ENCODE assay signal across 1 cellular context in the genomic region with DNA sequence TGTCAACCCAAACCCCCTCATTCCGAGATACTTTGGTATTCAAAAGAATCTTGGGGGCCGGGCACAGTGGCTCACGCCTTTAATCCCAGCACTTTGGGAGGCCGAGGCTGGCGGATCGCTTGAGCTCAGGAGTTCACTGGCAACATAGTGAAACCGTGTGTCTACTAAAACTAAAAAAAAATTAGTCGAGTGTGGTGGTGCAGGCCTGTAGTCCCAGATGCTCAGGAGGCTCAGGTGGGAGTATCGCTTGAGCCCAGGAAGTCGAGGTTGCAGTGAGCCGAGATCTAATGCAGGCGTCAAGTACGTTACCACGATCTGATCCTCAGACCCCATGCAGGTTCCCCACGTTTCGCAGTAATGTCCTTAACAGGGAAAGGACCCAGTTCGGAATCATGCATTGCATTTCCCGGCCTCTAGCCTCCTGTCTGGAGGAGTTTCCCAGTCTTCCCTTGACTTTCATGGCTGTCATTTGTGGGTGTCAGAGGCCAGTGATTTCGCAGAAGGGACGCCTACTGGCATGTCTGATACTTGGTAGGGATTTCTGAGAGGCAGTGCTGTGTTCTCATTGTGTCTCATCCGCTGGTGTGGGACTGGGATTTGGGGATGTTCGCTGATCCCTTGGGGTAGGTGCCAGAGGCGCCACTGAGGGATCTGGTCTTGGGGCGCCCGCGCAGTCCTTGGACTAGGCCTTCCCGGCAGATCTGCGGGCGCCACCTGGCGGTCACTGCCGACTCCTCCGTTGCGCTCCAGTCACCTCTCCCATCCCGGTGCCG.
TF ChIP-seq lines count a peak whose summit lies in the region.

No MANE protein-coding gene starts in this region.

TF ChIP-seq in HepG2, 621 proteins besides CTCF, POLR2A, EP300 and RAD21 (continued from another document):
- TF ChIP-seq ZNF260 (CRISPR knock-in tag; IDR thresholded peaks at IDR 0.05; ENCODE audit: borderline replicate concordance, low read depth) (no peak), MAFK (conservative IDR thresholded peaks at IDR 0.05 in 1 of 2, IDR thresholded peaks at IDR 0.05 in 1 of 2; ENCODE audit: low read length in 2 of 2) (no peak), PAWR (CRISPR knock-in tag; IDR thresholded peaks at IDR 0.05; ENCODE audit: borderline replicate concordance) (no peak), ZNF550 (CRISPR knock-in tag; IDR thresholded peaks at IDR 0.05; ENCODE audit: borderline replicate concordance) (no peak), MXI1 (IDR thresholded peaks at IDR 0.05; ENCODE audit: borderline replicate concordance, low read depth, low read length) (peak; percentile 50; the same call in 2 of the 3 replicates), POLR2AphosphoS2 (IDR thresholded peaks at IDR 0.05; ENCODE audit: low read depth, low read length) (no peak), ZNF589 (CRISPR knock-in tag; conservative IDR thresholded peaks at IDR 0.05) (no peak), ZNF83 (CRISPR knock-in tag; IDR thresholded peaks at IDR 0.05; ENCODE audit: borderline replicate concordance) (no peak), DNMT3B (CRISPR knock-in tag; conservative IDR thresholded peaks at IDR 0.05) (no peak), NFIB (CRISPR knock-in tag; IDR thresholded peaks at IDR 0.05; ENCODE audit: borderline replicate concordance) (no peak), RBFOX2 (IDR thresholded peaks at IDR 0.05; ENCODE audit: low read depth, low read length) (no peak), PHF21A (CRISPR knock-in tag; IDR thresholded peaks at IDR 0.05) (peak; percentile 53; the same call in 1 of the 2 replicates), HOXD1 (CRISPR knock-in tag; IDR thresholded peaks at IDR 0.05) (no peak), MIER3 (CRISPR knock-in tag; IDR thresholded peaks at IDR 0.05; ENCODE audit: borderline replicate concordance) (no peak), ZNF768 (CRISPR knock-in tag; IDR thresholded peaks at IDR 0.05) (peak; percentile 75), PTBP1 (IDR thresholded peaks at IDR 0.05; ENCODE audit: low read depth, low read length, poor library complexity, severe bottlenecking) (no peak), SP2 (CRISPR knock-in tag; IDR thresholded peaks at IDR 0.05) (no peak), ATF7 (IDR thresholded peaks at IDR 0.05) (no peak), ATF7 (CRISPR knock-in tag; IDR thresholded peaks at IDR 0.05) (no peak), RFX1 (IDR thresholded peaks at IDR 0.05) (no peak), TBX3 (IDR thresholded peaks at IDR 0.05; ENCODE audit: borderline replicate concordance) (no peak), ZNF17 (CRISPR knock-in tag; IDR thresholded peaks at IDR 0.05) (no peak), RARA (CRISPR knock-in tag; IDR thresholded peaks at IDR 0.05) (no peak), TEAD2 (CRISPR knock-in tag; IDR thresholded peaks at IDR 0.05) (no peak)
- TF ChIP-seq, protein P1, sequence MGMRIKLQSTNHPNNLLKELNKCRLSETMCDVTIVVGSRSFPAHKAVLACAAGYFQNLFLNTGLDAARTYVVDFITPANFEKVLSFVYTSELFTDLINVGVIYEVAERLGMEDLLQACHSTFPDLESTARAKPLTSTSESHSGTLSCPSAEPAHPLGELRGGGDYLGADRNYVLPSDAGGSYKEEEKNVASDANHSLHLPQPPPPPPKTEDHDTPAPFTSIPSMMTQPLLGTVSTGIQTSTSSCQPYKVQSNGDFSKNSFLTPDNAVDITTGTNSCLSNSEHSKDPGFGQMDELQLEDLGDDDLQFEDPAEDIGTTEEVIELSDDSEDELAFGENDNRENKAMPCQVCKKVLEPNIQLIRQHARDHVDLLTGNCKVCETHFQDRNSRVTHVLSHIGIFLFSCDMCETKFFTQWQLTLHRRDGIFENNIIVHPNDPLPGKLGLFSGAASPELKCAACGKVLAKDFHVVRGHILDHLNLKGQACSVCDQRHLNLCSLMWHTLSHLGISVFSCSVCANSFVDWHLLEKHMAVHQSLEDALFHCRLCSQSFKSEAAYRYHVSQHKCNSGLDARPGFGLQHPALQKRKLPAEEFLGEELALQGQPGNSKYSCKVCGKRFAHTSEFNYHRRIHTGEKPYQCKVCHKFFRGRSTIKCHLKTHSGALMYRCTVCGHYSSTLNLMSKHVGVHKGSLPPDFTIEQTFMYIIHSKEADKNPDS (CRISPR knock-in tag; IDR thresholded peaks at IDR 0.05) = no peak
- TF ChIP-seq, protein P2, sequence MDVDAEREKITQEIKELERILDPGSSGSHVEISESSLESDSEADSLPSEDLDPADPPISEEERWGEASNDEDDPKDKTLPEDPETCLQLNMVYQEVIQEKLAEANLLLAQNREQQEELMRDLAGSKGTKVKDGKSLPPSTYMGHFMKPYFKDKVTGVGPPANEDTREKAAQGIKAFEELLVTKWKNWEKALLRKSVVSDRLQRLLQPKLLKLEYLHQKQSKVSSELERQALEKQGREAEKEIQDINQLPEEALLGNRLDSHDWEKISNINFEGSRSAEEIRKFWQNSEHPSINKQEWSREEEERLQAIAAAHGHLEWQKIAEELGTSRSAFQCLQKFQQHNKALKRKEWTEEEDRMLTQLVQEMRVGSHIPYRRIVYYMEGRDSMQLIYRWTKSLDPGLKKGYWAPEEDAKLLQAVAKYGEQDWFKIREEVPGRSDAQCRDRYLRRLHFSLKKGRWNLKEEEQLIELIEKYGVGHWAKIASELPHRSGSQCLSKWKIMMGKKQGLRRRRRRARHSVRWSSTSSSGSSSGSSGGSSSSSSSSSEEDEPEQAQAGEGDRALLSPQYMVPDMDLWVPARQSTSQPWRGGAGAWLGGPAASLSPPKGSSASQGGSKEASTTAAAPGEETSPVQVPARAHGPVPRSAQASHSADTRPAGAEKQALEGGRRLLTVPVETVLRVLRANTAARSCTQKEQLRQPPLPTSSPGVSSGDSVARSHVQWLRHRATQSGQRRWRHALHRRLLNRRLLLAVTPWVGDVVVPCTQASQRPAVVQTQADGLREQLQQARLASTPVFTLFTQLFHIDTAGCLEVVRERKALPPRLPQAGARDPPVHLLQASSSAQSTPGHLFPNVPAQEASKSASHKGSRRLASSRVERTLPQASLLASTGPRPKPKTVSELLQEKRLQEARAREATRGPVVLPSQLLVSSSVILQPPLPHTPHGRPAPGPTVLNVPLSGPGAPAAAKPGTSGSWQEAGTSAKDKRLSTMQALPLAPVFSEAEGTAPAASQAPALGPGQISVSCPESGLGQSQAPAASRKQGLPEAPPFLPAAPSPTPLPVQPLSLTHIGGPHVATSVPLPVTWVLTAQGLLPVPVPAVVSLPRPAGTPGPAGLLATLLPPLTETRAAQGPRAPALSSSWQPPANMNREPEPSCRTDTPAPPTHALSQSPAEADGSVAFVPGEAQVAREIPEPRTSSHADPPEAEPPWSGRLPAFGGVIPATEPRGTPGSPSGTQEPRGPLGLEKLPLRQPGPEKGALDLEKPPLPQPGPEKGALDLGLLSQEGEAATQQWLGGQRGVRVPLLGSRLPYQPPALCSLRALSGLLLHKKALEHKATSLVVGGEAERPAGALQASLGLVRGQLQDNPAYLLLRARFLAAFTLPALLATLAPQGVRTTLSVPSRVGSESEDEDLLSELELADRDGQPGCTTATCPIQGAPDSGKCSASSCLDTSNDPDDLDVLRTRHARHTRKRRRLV (CRISPR knock-in tag; IDR thresholded peaks at IDR 0.05) = no peak
- TF ChIP-seq, protein P3, sequence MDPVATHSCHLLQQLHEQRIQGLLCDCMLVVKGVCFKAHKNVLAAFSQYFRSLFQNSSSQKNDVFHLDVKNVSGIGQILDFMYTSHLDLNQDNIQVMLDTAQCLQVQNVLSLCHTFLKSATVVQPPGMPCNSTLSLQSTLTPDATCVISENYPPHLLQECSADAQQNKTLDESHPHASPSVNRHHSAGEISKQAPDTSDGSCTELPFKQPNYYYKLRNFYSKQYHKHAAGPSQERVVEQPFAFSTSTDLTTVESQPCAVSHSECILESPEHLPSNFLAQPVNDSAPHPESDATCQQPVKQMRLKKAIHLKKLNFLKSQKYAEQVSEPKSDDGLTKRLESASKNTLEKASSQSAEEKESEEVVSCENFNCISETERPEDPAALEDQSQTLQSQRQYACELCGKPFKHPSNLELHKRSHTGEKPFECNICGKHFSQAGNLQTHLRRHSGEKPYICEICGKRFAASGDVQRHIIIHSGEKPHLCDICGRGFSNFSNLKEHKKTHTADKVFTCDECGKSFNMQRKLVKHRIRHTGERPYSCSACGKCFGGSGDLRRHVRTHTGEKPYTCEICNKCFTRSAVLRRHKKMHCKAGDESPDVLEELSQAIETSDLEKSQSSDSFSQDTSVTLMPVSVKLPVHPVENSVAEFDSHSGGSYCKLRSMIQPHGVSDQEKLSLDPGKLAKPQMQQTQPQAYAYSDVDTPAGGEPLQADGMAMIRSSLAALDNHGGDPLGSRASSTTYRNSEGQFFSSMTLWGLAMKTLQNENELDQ (CRISPR knock-in tag; IDR thresholded peaks at IDR 0.05; ENCODE audit: borderline replicate concordance) = no peak
- TF ChIP-seq, protein P4, sequence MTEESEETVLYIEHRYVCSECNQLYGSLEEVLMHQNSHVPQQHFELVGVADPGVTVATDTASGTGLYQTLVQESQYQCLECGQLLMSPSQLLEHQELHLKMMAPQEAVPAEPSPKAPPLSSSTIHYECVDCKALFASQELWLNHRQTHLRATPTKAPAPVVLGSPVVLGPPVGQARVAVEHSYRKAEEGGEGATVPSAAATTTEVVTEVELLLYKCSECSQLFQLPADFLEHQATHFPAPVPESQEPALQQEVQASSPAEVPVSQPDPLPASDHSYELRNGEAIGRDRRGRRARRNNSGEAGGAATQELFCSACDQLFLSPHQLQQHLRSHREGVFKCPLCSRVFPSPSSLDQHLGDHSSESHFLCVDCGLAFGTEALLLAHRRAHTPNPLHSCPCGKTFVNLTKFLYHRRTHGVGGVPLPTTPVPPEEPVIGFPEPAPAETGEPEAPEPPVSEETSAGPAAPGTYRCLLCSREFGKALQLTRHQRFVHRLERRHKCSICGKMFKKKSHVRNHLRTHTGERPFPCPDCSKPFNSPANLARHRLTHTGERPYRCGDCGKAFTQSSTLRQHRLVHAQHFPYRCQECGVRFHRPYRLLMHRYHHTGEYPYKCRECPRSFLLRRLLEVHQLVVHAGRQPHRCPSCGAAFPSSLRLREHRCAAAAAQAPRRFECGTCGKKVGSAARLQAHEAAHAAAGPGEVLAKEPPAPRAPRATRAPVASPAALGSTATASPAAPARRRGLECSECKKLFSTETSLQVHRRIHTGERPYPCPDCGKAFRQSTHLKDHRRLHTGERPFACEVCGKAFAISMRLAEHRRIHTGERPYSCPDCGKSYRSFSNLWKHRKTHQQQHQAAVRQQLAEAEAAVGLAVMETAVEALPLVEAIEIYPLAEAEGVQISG (CRISPR knock-in tag; IDR thresholded peaks at IDR 0.05) = peak; percentile 34; the same call in 1 of the 2 replicates
- TF ChIP-seq, protein P5, sequence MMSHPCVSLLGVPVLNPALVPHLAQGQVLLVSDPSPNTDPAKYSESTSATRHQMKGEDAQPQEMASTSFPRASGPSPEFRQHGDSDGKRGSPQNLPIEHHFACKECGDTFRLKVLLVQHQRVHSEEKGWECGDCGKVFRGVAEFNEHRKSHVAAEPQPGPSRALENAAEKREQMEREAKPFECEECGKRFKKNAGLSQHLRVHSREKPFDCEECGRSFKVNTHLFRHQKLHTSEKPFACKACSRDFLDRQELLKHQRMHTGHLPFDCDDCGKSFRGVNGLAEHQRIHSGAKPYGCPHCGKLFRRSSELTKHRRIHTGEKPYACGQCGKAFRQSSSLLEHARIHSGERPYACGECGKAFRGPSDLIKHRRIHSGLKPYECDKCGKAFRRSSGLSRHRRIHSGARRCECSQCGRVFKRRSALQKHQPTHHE (CRISPR knock-in tag; IDR thresholded peaks at IDR 0.05; ENCODE audit: borderline replicate concordance) = no peak
- TF ChIP-seq, protein P6, sequence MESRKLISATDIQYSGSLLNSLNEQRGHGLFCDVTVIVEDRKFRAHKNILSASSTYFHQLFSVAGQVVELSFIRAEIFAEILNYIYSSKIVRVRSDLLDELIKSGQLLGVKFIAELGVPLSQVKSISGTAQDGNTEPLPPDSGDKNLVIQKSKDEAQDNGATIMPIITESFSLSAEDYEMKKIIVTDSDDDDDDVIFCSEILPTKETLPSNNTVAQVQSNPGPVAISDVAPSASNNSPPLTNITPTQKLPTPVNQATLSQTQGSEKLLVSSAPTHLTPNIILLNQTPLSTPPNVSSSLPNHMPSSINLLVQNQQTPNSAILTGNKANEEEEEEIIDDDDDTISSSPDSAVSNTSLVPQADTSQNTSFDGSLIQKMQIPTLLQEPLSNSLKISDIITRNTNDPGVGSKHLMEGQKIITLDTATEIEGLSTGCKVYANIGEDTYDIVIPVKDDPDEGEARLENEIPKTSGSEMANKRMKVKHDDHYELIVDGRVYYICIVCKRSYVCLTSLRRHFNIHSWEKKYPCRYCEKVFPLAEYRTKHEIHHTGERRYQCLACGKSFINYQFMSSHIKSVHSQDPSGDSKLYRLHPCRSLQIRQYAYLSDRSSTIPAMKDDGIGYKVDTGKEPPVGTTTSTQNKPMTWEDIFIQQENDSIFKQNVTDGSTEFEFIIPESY (CRISPR knock-in tag; IDR thresholded peaks at IDR 0.05) = 0 out of 2 replicates have a peak, but pooled peaks have one; percentile 9
- TF ChIP-seq, protein P7, sequence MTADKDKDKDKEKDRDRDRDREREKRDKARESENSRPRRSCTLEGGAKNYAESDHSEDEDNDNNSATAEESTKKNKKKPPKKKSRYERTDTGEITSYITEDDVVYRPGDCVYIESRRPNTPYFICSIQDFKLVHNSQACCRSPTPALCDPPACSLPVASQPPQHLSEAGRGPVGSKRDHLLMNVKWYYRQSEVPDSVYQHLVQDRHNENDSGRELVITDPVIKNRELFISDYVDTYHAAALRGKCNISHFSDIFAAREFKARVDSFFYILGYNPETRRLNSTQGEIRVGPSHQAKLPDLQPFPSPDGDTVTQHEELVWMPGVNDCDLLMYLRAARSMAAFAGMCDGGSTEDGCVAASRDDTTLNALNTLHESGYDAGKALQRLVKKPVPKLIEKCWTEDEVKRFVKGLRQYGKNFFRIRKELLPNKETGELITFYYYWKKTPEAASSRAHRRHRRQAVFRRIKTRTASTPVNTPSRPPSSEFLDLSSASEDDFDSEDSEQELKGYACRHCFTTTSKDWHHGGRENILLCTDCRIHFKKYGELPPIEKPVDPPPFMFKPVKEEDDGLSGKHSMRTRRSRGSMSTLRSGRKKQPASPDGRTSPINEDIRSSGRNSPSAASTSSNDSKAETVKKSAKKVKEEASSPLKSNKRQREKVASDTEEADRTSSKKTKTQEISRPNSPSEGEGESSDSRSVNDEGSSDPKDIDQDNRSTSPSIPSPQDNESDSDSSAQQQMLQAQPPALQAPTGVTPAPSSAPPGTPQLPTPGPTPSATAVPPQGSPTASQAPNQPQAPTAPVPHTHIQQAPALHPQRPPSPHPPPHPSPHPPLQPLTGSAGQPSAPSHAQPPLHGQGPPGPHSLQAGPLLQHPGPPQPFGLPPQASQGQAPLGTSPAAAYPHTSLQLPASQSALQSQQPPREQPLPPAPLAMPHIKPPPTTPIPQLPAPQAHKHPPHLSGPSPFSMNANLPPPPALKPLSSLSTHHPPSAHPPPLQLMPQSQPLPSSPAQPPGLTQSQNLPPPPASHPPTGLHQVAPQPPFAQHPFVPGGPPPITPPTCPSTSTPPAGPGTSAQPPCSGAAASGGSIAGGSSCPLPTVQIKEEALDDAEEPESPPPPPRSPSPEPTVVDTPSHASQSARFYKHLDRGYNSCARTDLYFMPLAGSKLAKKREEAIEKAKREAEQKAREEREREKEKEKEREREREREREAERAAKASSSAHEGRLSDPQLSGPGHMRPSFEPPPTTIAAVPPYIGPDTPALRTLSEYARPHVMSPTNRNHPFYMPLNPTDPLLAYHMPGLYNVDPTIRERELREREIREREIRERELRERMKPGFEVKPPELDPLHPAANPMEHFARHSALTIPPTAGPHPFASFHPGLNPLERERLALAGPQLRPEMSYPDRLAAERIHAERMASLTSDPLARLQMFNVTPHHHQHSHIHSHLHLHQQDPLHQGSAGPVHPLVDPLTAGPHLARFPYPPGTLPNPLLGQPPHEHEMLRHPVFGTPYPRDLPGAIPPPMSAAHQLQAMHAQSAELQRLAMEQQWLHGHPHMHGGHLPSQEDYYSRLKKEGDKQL (CRISPR knock-in tag; IDR thresholded peaks at IDR 0.05; ENCODE audit: low read depth) = no peak
